8 cellular contexts compared by ENCODE assay signal in genomic region chr16:57999366-57999970, GRCh38. TPM values are rescaled to one million over a fixed set of nuclear protein-coding genes. Genes with fewer than 3 reads are reported as not detected.
DNase-seq lines count a peak whose midpoint lies in the region; ATAC-seq, FAIRE-seq and TF ChIP-seq lines count a peak whose summit lies in the region.

No MANE protein-coding gene starts in this region.

- H3K9me3 ChIP-seq in OCI-LY1 (ENCODE audit: low read length) (no peaks in the 10 kb centered on the region), astrocyte (ENCODE audit: insufficient read depth, low read depth, low read length) (no peaks in the 10 kb centered on the region)

- H3K27me3 ChIP-seq in OCI-LY1 (ENCODE audit: insufficient read depth, low read length) (no peaks in the 10 kb centered on the region), astrocyte (ENCODE audit: insufficient read depth, low read length) (no peaks in the 10 kb centered on the region), kidney epithelial cell (ENCODE audit: control insufficient read depth, insufficient read depth, low read length) (no peaks in the 10 kb centered on the region)

- peaks cover 22% of the 10 kb centered on the region for H3K4me1 ChIP-seq in OCI-LY1 (ENCODE audit: insufficient read depth, low read length, severe bottlenecking)
- peaks cover 26% of the 10 kb centered on the region for H3K4me1 ChIP-seq in astrocyte (ENCODE audit: insufficient read depth, low read length)

- no peaks in the 10 kb centered on the region for H3K27me3 Mint-ChIP-seq in astrocyte (ENCODE audit: low read depth, unreplicated experiment)

- no peaks in the 10 kb centered on the region for H3F3A ChIP-seq in OCI-LY1 (ENCODE audit: insufficient read depth, low read length)

- H3K79me2 ChIP-seq in OCI-LY1 (ENCODE audit: insufficient read depth, low read length), result no peaks in the 10 kb centered on the region
- peaks cover 26% of the 10 kb centered on the region for H3K79me2 ChIP-seq in astrocyte (ENCODE audit: insufficient read depth, low read length)

- FAIRE-seq in astrocyte (lab: Jason Lieb, UNC), result no peak

- peaks cover 15% of the 10 kb centered on the region for H3K36me3 Mint-ChIP-seq in astrocyte (ENCODE audit: low read depth, unreplicated experiment)

- peak; percentile 12 for DNase-seq in NCI-H1694 treated with DMSO at 0.1 percent for 48 hours (lab: John Stamatoyannopoulos, UW)
- DNase-seq in NCI-H1694 (lab: John Stamatoyannopoulos, UW), result no peak
- peak; percentile 27 for DNase-seq in astrocyte (ENCODE audit: low read depth)
- DNase-seq in kidney epithelial cell (ENCODE audit: low read depth), result no peak
- DNase-seq in stimulated activated naive CD8-positive, alpha-beta T cell treated with anti-CD3 and anti-CD28 coated beads, Interleukin-15, Interleukin-2, amounts not matched to agents 100 U/mL and 50 U/mL, for 24 hours, result peak; percentile 34
- no peak for DNase-seq in NCI-H2107 (lab: John Stamatoyannopoulos, UW)
- DNase-seq in ureter (ENCODE audit: low spot score), result no peak

- no peaks in the 10 kb centered on the region for H3K9me3 Mint-ChIP-seq in astrocyte (ENCODE audit: unreplicated experiment)

- peak overlapping the region; percentile 95 for H3K9ac ChIP-seq in OCI-LY1 (ENCODE audit: low read length)
- peak overlapping the region; percentile 87 for H3K9ac ChIP-seq in astrocyte (ENCODE audit: low read length)

- H3K4me2 ChIP-seq in OCI-LY1 (ENCODE audit: low read length) (peak overlapping the region; percentile 97), astrocyte (ENCODE audit: low read length) (peak overlapping the region; percentile 99)

- H3K27ac ChIP-seq in OCI-LY1 (ENCODE audit: low read depth, low read length, poor library complexity, severe bottlenecking) (peak overlapping the region; percentile 74), astrocyte (ENCODE audit: low read depth, low read length) (no peak overlapping the region)

- H3K27ac Mint-ChIP-seq in astrocyte (ENCODE audit: unreplicated experiment), result peak overlapping the region; percentile 87

- no peaks in the 10 kb centered on the region for H3K9me2 ChIP-seq in OCI-LY1 (ENCODE audit: low read depth, low read length)

- H2AFZ ChIP-seq in OCI-LY1 (ENCODE audit: low read length), result no peak overlapping the region
- no peak overlapping the region for H2AFZ ChIP-seq in astrocyte (ENCODE audit: low read depth, low read length)

- peaks cover 23% of the 10 kb centered on the region for H3K4me1 Mint-ChIP-seq in astrocyte (ENCODE audit: low read depth, unreplicated experiment)

- H3K36me3 ChIP-seq in OCI-LY1 (ENCODE audit: insufficient read depth, low read length) (peaks cover 34% of the 10 kb centered on the region), astrocyte (ENCODE audit: insufficient read depth, low read length) (peaks cover 6% of the 10 kb centered on the region), kidney epithelial cell (ENCODE audit: control insufficient read depth, insufficient read depth, low read length) (peaks cover 1% of the 10 kb centered on the region)

- H4K20me1 ChIP-seq in OCI-LY1 (ENCODE audit: insufficient read depth, low read length) (no peaks in the 10 kb centered on the region), astrocyte (ENCODE audit: insufficient read depth, low read length) (peaks cover 45% of the 10 kb centered on the region)

- peak overlapping the region; percentile 85 for H3K4me3 Mint-ChIP-seq in astrocyte (ENCODE audit: unreplicated experiment)

- H3K4me3 ChIP-seq in OCI-LY1 (ENCODE audit: low read depth, low read length, poor library complexity, severe bottlenecking) (peak overlapping the region; percentile 70), astrocyte (ENCODE audit: insufficient read depth, low read depth, low read length) (peak overlapping the region; percentile 64), kidney epithelial cell (ENCODE audit: low read depth, low read length) (peak overlapping the region; percentile 55)

- ATAC-seq in stimulated activated naive CD8-positive, alpha-beta T cell treated with anti-CD3 and anti-CD28 coated beads, Interleukin-15, Interleukin-2, amounts not matched to agents 100 U/mL and 50 U/mL, for 24 hours, result no peak

- peak; percentile 32; the same call in 1 of the 2 replicates for TF ChIP-seq CTCF in OCI-LY1 (IDR thresholded peaks at IDR 0.05; ENCODE audit: low read length)
- TF ChIP-seq CTCF in astrocyte (IDR thresholded peaks at IDR 0.05; ENCODE audit: insufficient read depth, low read depth, low read length), result peak; percentile 5
- peak; percentile 22 for TF ChIP-seq CTCF in kidney epithelial cell (IDR thresholded peaks at IDR 0.05; ENCODE audit: insufficient read depth, low read length, poor library complexity, severe bottlenecking)

RNA-seq across cellular contexts. Expression of gene ZNF319, which starts 1.0 kb away (rescaled TPM):
- total RNA-seq in astrocyte (11.2 and 11.5 TPM in 2 replicates), kidney epithelial cell (11.9 and 15.7 TPM in 2 replicates), ureter (24.7 TPM)

RNA-seq across cellular contexts. Expression of gene USB1, which starts 1.7 kb away (rescaled TPM):
- total RNA-seq in astrocyte, result 91.3 and 100.0 TPM in 2 replicates
- total RNA-seq in kidney epithelial cell, result 42.7 and 50.2 TPM in 2 replicates
- total RNA-seq in ureter, result 50.5 TPM

RNA-seq across cellular contexts. Expression of gene MMP15, which starts 26.1 kb away (rescaled TPM):
- 14.8 and 15.4 TPM in 2 replicates for total RNA-seq in astrocyte
- 78.7 and 87.1 TPM in 2 replicates for total RNA-seq in kidney epithelial cell
- total RNA-seq in ureter, result 15.4 TPM

RNA-seq across cellular contexts. Expression of gene CNGB1, which starts 28.5 kb away (rescaled TPM):
- total RNA-seq in astrocyte (not detected in 2 replicates), kidney epithelial cell (not detected in 2 replicates), ureter (1.5 TPM)

Comparison
In these comparisons a context has a peak if more than half of its experiments do, and no peak if none do; other contexts are left out.
1. DNase-seq: peak in NCI-H1694 treated with DMSO at 0.1 percent for 48 hours (single experiment), astrocyte (single experiment) and stimulated activated naive CD8-positive, alpha-beta T cell treated with anti-CD3 and anti-CD28 coated beads, Interleukin-15, Interleukin-2, amounts not matched to agents 100 U/mL and 50 U/mL, for 24 hours (single experiment); none in NCI-H1694 (single experiment), kidney epithelial cell (single experiment), NCI-H2107 (single experiment) and ureter (single experiment).
2. Peak in every context shown above with its lines, with median percentiles within 50 percentile points of each other: H3K4me3 ChIP-seq and CTCF ChIP-seq.